ENCODE assay signal across 14 cellular contexts in genomic region chr1:156387899-156388813, GRCh38. TPM values are rescaled to one million over a fixed set of nuclear protein-coding genes. Genes with fewer than 3 reads are reported as not detected.
DNase-seq lines count a peak whose midpoint lies in the region; ATAC-seq and TF ChIP-seq lines count a peak whose summit lies in the region.
"Had no signal": no experiment of that assay in that cellular context is flagged by ENCODE, and none has a peak within 500 bp of the region (broad histone marks: within the 10 kb centered on the region; RNA-seq: fewer than 3 reads in every experiment).

No MANE protein-coding gene starts in this region.

- WGBS in right lobe of liver (ENCODE audit: insufficient coverage, low coverage, low lambda C conversion rate, missing lambda C conversion rate) = 4% methylated on average over 25 of the region's 80 CpGs
- WGBS in stomach, 5 donors = 9 to 16% (median 10%) methylated on average over 26 to 80 of the region's 80 CpGs

- no peaks in the 10 kb centered on the region for H3K9me2 ChIP-seq in MM.1S (replicated peaks; ENCODE audit: insufficient read depth, low read length)

- peak overlapping the region; percentile 31; the same call in 1 of the 2 replicates for H3K4me2 ChIP-seq in MM.1S (ENCODE audit: low read depth, low read length)

- H3K4me1 ChIP-seq in MM.1S (ENCODE audit: low read length) = no peaks in the 10 kb centered on the region
- no peaks in the 10 kb centered on the region for H3K4me1 ChIP-seq in right lobe of liver
- H3K4me1 ChIP-seq in stomach = peaks cover 0 to 11% (median 8%) of the 10 kb centered on the region in 4 donors
- H3K4me1 ChIP-seq: HAP-1 had no signal

- ATAC-seq in right lobe of liver (peak in 3 of 4 donors; percentile 23 to 29 (median 24)), GM21526 (IDR thresholded peaks at IDR 0.05; ENCODE audit: low FRiP score, unreplicated experiment) (no peak)
- ATAC-seq: natural killer cell treated with Interleukin-12 subunit alpha and Interleukin-12 subunit beta and Interleukin-15 and Interleukin-18, amount 100 ng/mL, for 72 hours had no signal

- no peaks in the 10 kb centered on the region for H3K36me3 ChIP-seq in MM.1S (replicated peaks; ENCODE audit: insufficient read depth, low read length)
- H3K36me3 ChIP-seq in right lobe of liver = no peaks in the 10 kb centered on the region
- no peaks in the 10 kb centered on the region for H3K36me3 ChIP-seq in stomach
- H3K36me3 ChIP-seq: HAP-1 had no signal

- no peak overlapping the region for H2AFZ ChIP-seq in MM.1S (ENCODE audit: low read length)

- TF ChIP-seq CTCF in MM.1S (IDR thresholded peaks at IDR 0.05; ENCODE audit: low read length) (no peak), right lobe of liver (IDR thresholded peaks at IDR 0.05) (no peak), stomach (IDR thresholded peaks at IDR 0.05) (no peak)

- TF ChIP-seq EP300 in stomach (IDR thresholded peaks at IDR 0.05) = no peak

- DNase-seq in MM.1S (peak; percentile 25), ecto neural progenitor cell (ENCODE audit: low spot score) (peak; percentile 86), right lobe of liver (no peak), stomach (no peak), activated gamma-delta T cell treated with Interleukin-2 at 50 U/mL for 16 hours (no peak), dedifferentiated amniotic fluid mesenchymal stem cell (ENCODE audit: extremely low spot score) (no peak)
- DNase-seq: activated CD8-positive, alpha-beta memory T cell treated with anti-CD3 and anti-CD28 coated beads, Interleukin-2, amount 50 U/mL, for 4 hours; foreskin fibroblast; MV-4-11; NCI-H774; T-helper 2 cell had no signal

- H3K27ac ChIP-seq in MM.1S (ENCODE audit: low read length) (no peak overlapping the region), right lobe of liver (no peak overlapping the region), stomach (no peak overlapping the region)

- H3K9ac ChIP-seq in MM.1S (ENCODE audit: low read length) = no peak overlapping the region

- H3K27me3 ChIP-seq in MM.1S (replicated peaks; ENCODE audit: insufficient read depth, low read length) = peaks cover 63% of the 10 kb centered on the region
- H3K27me3 ChIP-seq in right lobe of liver = no peaks in the 10 kb centered on the region
- H3K27me3 ChIP-seq in stomach = peaks cover 14 to 75% (median 56%) of the 10 kb centered on the region in 3 donors

- H3F3A ChIP-seq in MM.1S (ENCODE audit: insufficient read depth, low read length) = no peaks in the 10 kb centered on the region

- intact Hi-C loops in right lobe of liver (cut with DNase I) = loop anchor here (5.0 to 10.0 kb wide), 3 partner anchors 54 to 227 kb away; partner anchors contain the start of gene HAPLN2 (in 1 of the 2)
- intact Hi-C loops in stomach (cut with DNase I; ENCODE audit: low total_unique reads) = loop anchor here (5.0 kb wide), 1 partner anchor 54 kb away; no protein-coding TSS in a partner anchor

- H4K20me1 ChIP-seq in MM.1S (ENCODE audit: insufficient read depth, low read length) = no peaks in the 10 kb centered on the region

- H3K9me3 ChIP-seq in MM.1S (replicated peaks; ENCODE audit: insufficient read depth, low read length) (no peaks in the 10 kb centered on the region), right lobe of liver (no peaks in the 10 kb centered on the region), stomach (no peaks in the 10 kb centered on the region)
- H3K9me3 ChIP-seq: HAP-1 had no signal

- H3K79me2 ChIP-seq in MM.1S (ENCODE audit: low read length) = no peaks in the 10 kb centered on the region

- H3K4me3 ChIP-seq in MM.1S (ENCODE audit: low read length) (no peak overlapping the region), right lobe of liver (no peak overlapping the region), stomach (peak overlapping the region in 3 of 4 donors; percentile 14 to 22 (median 20))
- H3K4me3 ChIP-seq: HAP-1 had no signal

- TF ChIP-seq POLR2A in right lobe of liver (IDR thresholded peaks at IDR 0.05) = no peak
- TF ChIP-seq POLR2A in stomach (IDR thresholded peaks at IDR 0.05) = no peak

RNA-seq across cellular contexts. Expression of gene RHBG, which starts 19.1 kb away (rescaled TPM):
- 1 to 10 TPM in 2 of 6 experiments, under 1 TPM in 2, not detected in 2; 0.42 to 1.6 (median 1.1) TPM for total RNA-seq in right lobe of liver
- total RNA-seq in stomach = not detected
- under 1 TPM in 1 of 3 donors, not detected in 2; 0.70 TPM for polyA plus RNA-seq in stomach
- total RNA-seq: natural killer cell treated with Interleukin-12 subunit alpha and Interleukin-12 subunit beta and Interleukin-15 and Interleukin-18, amount 100 ng/mL, for 72 hours had no signal

RNA-seq across cellular contexts. Expression of gene TSACC, which starts 49.8 kb away (rescaled TPM):
- total RNA-seq in right lobe of liver (1 to 10 TPM in 2 of 6 experiments, under 1 TPM in 2, not detected in 2; 0.37 to 1.1 (median 0.99) TPM), stomach (not detected)
- polyA plus RNA-seq in stomach = under 1 TPM in 1 of 3 donors, not detected in 2; 0.98 TPM
- total RNA-seq: natural killer cell treated with Interleukin-12 subunit alpha and Interleukin-12 subunit beta and Interleukin-15 and Interleukin-18, amount 100 ng/mL, for 72 hours had no signal

RNA-seq across cellular contexts. Expression of gene CCT3, which starts 50.1 kb away (rescaled TPM):
- 100 to 1,000 TPM in 3 of 6 experiments, 10 to 100 TPM in 3; 79.3 to 179 (median 115) TPM for total RNA-seq in right lobe of liver
- 100 to 1,000 TPM in 3 of 5 donors, 10 to 100 TPM in 2; 39.1 to 252 (median 124) TPM for total RNA-seq in stomach
- 100 to 1,000 TPM; 110 to 122 (median 115) TPM for polyA plus RNA-seq in stomach

Comparison
In these comparisons a context has a peak if more than half of its experiments do, and no peak if none do; other contexts are left out.
1. DNase-seq: peak in MM.1S (single experiment) and ecto neural progenitor cell (single experiment); none in right lobe of liver (0 of 3), stomach (single experiment), activated gamma-delta T cell treated with Interleukin-2 at 50 U/mL for 16 hours (single experiment) and dedifferentiated amniotic fluid mesenchymal stem cell (single experiment).
2. H3K4me3 ChIP-seq: peak in stomach (3 of 4); none in MM.1S (single experiment) and right lobe of liver (0 of 3).